Comparison of ENCODE assay signal across 8 cellular contexts in the genomic region with DNA sequence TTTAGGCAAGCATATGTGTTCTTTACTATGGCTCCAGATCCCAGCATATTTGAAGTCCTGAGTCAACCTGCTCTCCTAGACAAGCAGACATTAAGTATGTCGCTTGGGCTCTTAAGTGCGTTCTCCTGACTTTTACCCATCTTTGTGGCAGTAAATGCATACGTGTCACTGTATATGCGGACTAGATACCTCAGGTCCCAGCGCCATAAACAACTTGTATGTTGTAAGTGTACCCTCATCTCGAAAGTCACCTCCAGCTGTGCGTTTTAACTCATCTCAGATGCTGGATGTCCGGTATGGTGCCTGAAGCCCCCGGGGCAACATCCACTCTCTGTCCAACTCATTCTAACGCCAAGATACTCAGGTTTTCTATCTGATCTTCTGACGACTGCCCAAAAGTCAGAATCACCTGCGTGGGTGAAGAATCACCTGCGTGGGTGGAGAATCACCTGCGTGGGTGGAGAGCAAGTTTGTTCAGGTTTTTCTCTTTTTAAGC. TPM values are rescaled to one million over a fixed set of nuclear protein-coding genes. Genes with fewer than 3 reads are reported as not detected.
DNase-seq lines count a peak whose midpoint lies in the region; ATAC-seq and TF ChIP-seq lines count a peak whose summit lies in the region.

No MANE protein-coding gene starts in this region.

- H3K4me3 ChIP-seq in thoracic aorta, result peak overlapping the region; percentile 86

- H3K36me3 ChIP-seq in thoracic aorta, result peaks cover 24% of the 10 kb centered on the region

- no peak overlapping the region for H3K27ac ChIP-seq in thoracic aorta

- CTCF ChIA-PET in activated naive CD4-positive, alpha-beta T cell treated with anti-CD3 and anti-CD28 coated beads for 36 hours (lab: Charles Lee), result no interaction called here

- DNase-seq in activated naive CD4-positive, alpha-beta T cell treated with anti-CD3 and anti-CD28 coated beads for 36 hours, result no peak
- no peak for DNase-seq in activated naive CD4-positive, alpha-beta T cell (lab: John Stamatoyannopoulos, UW)
- no peak for DNase-seq in activated T-helper 2 cell treated with anti-CD3 and anti-CD28 coated beads, Interferon-gamma antibody, Interleukin-2, Interleukin-4, amounts not matched to agents 10 μg/mL and 5 μg/mL and 100 μg/mL, durations not matched to agents 14 hours and 24 hours and 36 hours (ENCODE audit: low spot score)
- no peak for DNase-seq in immature natural killer cell
- no peak for DNase-seq in thoracic aorta (ENCODE audit: low spot score)
- DNase-seq in NCI-H1694 treated with DMSO at 0.1 percent for 48 hours (lab: John Stamatoyannopoulos, UW), result no peak

- H3K27me3 ChIP-seq in thoracic aorta (replicated peaks; ENCODE audit: insufficient read depth), result no peaks in the 10 kb centered on the region

- intact Hi-C loops in activated naive CD4-positive, alpha-beta T cell treated with anti-CD3 and anti-CD28 coated beads for 36 hours (cut with micrococcal nuclease), result loop anchor here (5.0 kb wide), 1 partner anchor 260 kb away; a partner anchor contains a TSS
- intact Hi-C loops in activated T-helper 2 cell treated with anti-CD3 and anti-CD28 coated beads, Interferon-gamma antibody, Interleukin-2, Interleukin-4, amounts not matched to agents 10 μg/mL and 5 μg/mL and 100 μg/mL, durations not matched to agents 14 hours and 24 hours and 36 hours (cut with micrococcal nuclease), result no loop called here

- H3K27me3 Mint-ChIP-seq in activated naive CD4-positive, alpha-beta T cell treated with anti-CD3 and anti-CD28 coated beads for 36 hours (ENCODE audit: low read depth), result no peaks in the 10 kb centered on the region
- H3K27me3 Mint-ChIP-seq in activated T-helper 2 cell treated with anti-CD3 and anti-CD28 coated beads, Interferon-gamma antibody, Interleukin-2, Interleukin-4, amounts not matched to agents 10 μg/mL and 5 μg/mL and 100 μg/mL, durations not matched to agents 14 hours and 24 hours and 36 hours (ENCODE audit: low read depth), result no peaks in the 10 kb centered on the region
- peaks cover 6 to 12% (median 8%) of the 10 kb centered on the region in 3 donors for H3K27me3 Mint-ChIP-seq in immature natural killer cell (ENCODE audit: low read depth in 3 of 3)

- H3K36me3 Mint-ChIP-seq in activated naive CD4-positive, alpha-beta T cell treated with anti-CD3 and anti-CD28 coated beads for 36 hours (ENCODE audit: low read depth), result no peaks in the 10 kb centered on the region
- peaks cover 28% of the 10 kb centered on the region for H3K36me3 Mint-ChIP-seq in activated T-helper 2 cell treated with anti-CD3 and anti-CD28 coated beads, Interferon-gamma antibody, Interleukin-2, Interleukin-4, amounts not matched to agents 10 μg/mL and 5 μg/mL and 100 μg/mL, durations not matched to agents 14 hours and 24 hours and 36 hours (ENCODE audit: low read depth)
- no peaks in the 10 kb centered on the region for H3K36me3 Mint-ChIP-seq in immature natural killer cell

- ATAC-seq in thoracic aorta (ENCODE audit: insufficient number of reproducible peaks, low FRiP score, low read depth) (no peak), GM19035 (IDR thresholded peaks at IDR 0.05; ENCODE audit: unreplicated experiment) (no peak)
- no peak for ATAC-seq in activated CD4-positive, CD25-positive, alpha-beta regulatory T cell treated with anti-CD3 and anti-CD28 coated beads, Interleukin-2, amount 50 U/mL, for 24 hours

- H3K9me3 Mint-ChIP-seq in activated naive CD4-positive, alpha-beta T cell treated with anti-CD3 and anti-CD28 coated beads for 36 hours, result peaks cover 12% of the 10 kb centered on the region
- H3K9me3 Mint-ChIP-seq in activated T-helper 2 cell treated with anti-CD3 and anti-CD28 coated beads, Interferon-gamma antibody, Interleukin-2, Interleukin-4, amounts not matched to agents 10 μg/mL and 5 μg/mL and 100 μg/mL, durations not matched to agents 14 hours and 24 hours and 36 hours, result peaks cover 5% of the 10 kb centered on the region
- H3K9me3 Mint-ChIP-seq in immature natural killer cell, result no peaks in the 10 kb centered on the region

- peaks cover 42% of the 10 kb centered on the region for H3K4me1 Mint-ChIP-seq in activated naive CD4-positive, alpha-beta T cell treated with anti-CD3 and anti-CD28 coated beads for 36 hours (ENCODE audit: low read depth)
- peaks cover 36% of the 10 kb centered on the region for H3K4me1 Mint-ChIP-seq in activated T-helper 2 cell treated with anti-CD3 and anti-CD28 coated beads, Interferon-gamma antibody, Interleukin-2, Interleukin-4, amounts not matched to agents 10 μg/mL and 5 μg/mL and 100 μg/mL, durations not matched to agents 14 hours and 24 hours and 36 hours (ENCODE audit: low read depth)
- peaks cover 40 to 43% of the 10 kb centered on the region in 2 donors for H3K4me1 Mint-ChIP-seq in immature natural killer cell

- TF ChIP-seq CTCF in thoracic aorta (IDR thresholded peaks at IDR 0.05), result no peak

- H3K4me3 Mint-ChIP-seq in activated naive CD4-positive, alpha-beta T cell treated with anti-CD3 and anti-CD28 coated beads for 36 hours, result peak overlapping the region; percentile 71
- H3K4me3 Mint-ChIP-seq in activated T-helper 2 cell treated with anti-CD3 and anti-CD28 coated beads, Interferon-gamma antibody, Interleukin-2, Interleukin-4, amounts not matched to agents 10 μg/mL and 5 μg/mL and 100 μg/mL, durations not matched to agents 14 hours and 24 hours and 36 hours (ENCODE audit: low read depth), result peak overlapping the region; percentile 78
- peak overlapping the region; percentile 87 to 90 (median 89) for H3K4me3 Mint-ChIP-seq in immature natural killer cell

- H3K4me1 ChIP-seq in thoracic aorta (ENCODE audit: control insufficient read depth in 1 of 2, low read depth in 2 of 2), result peaks cover 10 to 32% of the 10 kb centered on the region in 2 donors

- no peak overlapping the region for H3K27ac Mint-ChIP-seq in activated naive CD4-positive, alpha-beta T cell treated with anti-CD3 and anti-CD28 coated beads for 36 hours
- peak overlapping the region; percentile 67 for H3K27ac Mint-ChIP-seq in activated T-helper 2 cell treated with anti-CD3 and anti-CD28 coated beads, Interferon-gamma antibody, Interleukin-2, Interleukin-4, amounts not matched to agents 10 μg/mL and 5 μg/mL and 100 μg/mL, durations not matched to agents 14 hours and 24 hours and 36 hours
- H3K27ac Mint-ChIP-seq in immature natural killer cell, result peak overlapping the region in 4 of 6 donors; percentile 59 to 89 (median 66)

- H3K9me3 ChIP-seq in thoracic aorta, result no peaks in the 10 kb centered on the region

RNA-seq across cellular contexts. Expression of a gene that starts 1.7 kb away (rescaled TPM):
- total RNA-seq in activated naive CD4-positive, alpha-beta T cell treated with anti-CD3 and anti-CD28 coated beads for 36 hours, result 10 to 100 TPM; 66.0 to 68.0 TPM
- total RNA-seq in activated T-helper 2 cell treated with anti-CD3 and anti-CD28 coated beads, Interferon-gamma antibody, Interleukin-2, Interleukin-4, amounts not matched to agents 10 μg/mL and 5 μg/mL and 100 μg/mL, durations not matched to agents 14 hours and 24 hours and 36 hours, result 127 and 134 TPM in 2 replicates
- 10 to 100 TPM; 32.0 to 59.7 (median 41.4) TPM for polyA plus RNA-seq in immature natural killer cell
- 10 to 100 TPM; 62.9 to 72.2 TPM for total RNA-seq in thoracic aorta

RNA-seq across cellular contexts. Expression of a gene that starts 14.7 kb away (rescaled TPM):
- 10 to 100 TPM; 64.4 to 65.9 TPM for total RNA-seq in activated naive CD4-positive, alpha-beta T cell treated with anti-CD3 and anti-CD28 coated beads for 36 hours
- total RNA-seq in activated T-helper 2 cell treated with anti-CD3 and anti-CD28 coated beads, Interferon-gamma antibody, Interleukin-2, Interleukin-4, amounts not matched to agents 10 μg/mL and 5 μg/mL and 100 μg/mL, durations not matched to agents 14 hours and 24 hours and 36 hours, result 111 and 117 TPM in 2 replicates
- 10 to 100 TPM; 36.4 to 55.1 (median 41.4) TPM for polyA plus RNA-seq in immature natural killer cell
- total RNA-seq in thoracic aorta, result 10 to 100 TPM; 55.8 to 78.7 TPM

RNA-seq across cellular contexts. Expression of a gene that starts 24.5 kb away (rescaled TPM):
- total RNA-seq in activated naive CD4-positive, alpha-beta T cell treated with anti-CD3 and anti-CD28 coated beads for 36 hours, result 10 to 100 TPM; 13.3 to 14.2 TPM
- 26.6 and 29.7 TPM in 2 replicates for total RNA-seq in activated T-helper 2 cell treated with anti-CD3 and anti-CD28 coated beads, Interferon-gamma antibody, Interleukin-2, Interleukin-4, amounts not matched to agents 10 μg/mL and 5 μg/mL and 100 μg/mL, durations not matched to agents 14 hours and 24 hours and 36 hours
- polyA plus RNA-seq in immature natural killer cell, result 1 to 10 TPM; 2.5 to 4.7 (median 3.3) TPM
- 10 to 100 TPM; 15.2 to 20.7 TPM for total RNA-seq in thoracic aorta

RNA-seq across cellular contexts. Expression of a gene that starts 24.8 kb away (rescaled TPM):
- total RNA-seq in activated naive CD4-positive, alpha-beta T cell treated with anti-CD3 and anti-CD28 coated beads for 36 hours, result 10 to 100 TPM; 29.8 to 32.4 TPM
- total RNA-seq in activated T-helper 2 cell treated with anti-CD3 and anti-CD28 coated beads, Interferon-gamma antibody, Interleukin-2, Interleukin-4, amounts not matched to agents 10 μg/mL and 5 μg/mL and 100 μg/mL, durations not matched to agents 14 hours and 24 hours and 36 hours, result 40.0 and 42.3 TPM in 2 replicates
- 10 to 100 TPM in 1 of 3 donors, 1 to 10 TPM in 2; 7.1 to 18.4 (median 7.3) TPM for polyA plus RNA-seq in immature natural killer cell
- total RNA-seq in thoracic aorta, result 10 to 100 TPM; 27.9 to 31.7 TPM

RNA-seq across cellular contexts. Expression of a gene that starts 34.6 kb away (rescaled TPM):
- 10 to 100 TPM; 32.4 to 39.2 TPM for total RNA-seq in activated naive CD4-positive, alpha-beta T cell treated with anti-CD3 and anti-CD28 coated beads for 36 hours
- 44.0 and 49.6 TPM in 2 replicates for total RNA-seq in activated T-helper 2 cell treated with anti-CD3 and anti-CD28 coated beads, Interferon-gamma antibody, Interleukin-2, Interleukin-4, amounts not matched to agents 10 μg/mL and 5 μg/mL and 100 μg/mL, durations not matched to agents 14 hours and 24 hours and 36 hours
- 10 to 100 TPM in 2 of 3 donors, 1 to 10 TPM in 1; 5.0 to 30.4 (median 13.9) TPM for polyA plus RNA-seq in immature natural killer cell
- total RNA-seq in thoracic aorta, result 10 to 100 TPM; 29.8 to 37.0 TPM
